In genomic region chr14:62409909-62410308, GRCh38 we compare ENCODE assay signal across 19 cellular contexts.
DNase-seq lines count a peak whose midpoint lies in the region; ATAC-seq, FAIRE-seq and TF ChIP-seq lines count a peak whose summit lies in the region.
"Had no signal": no experiment of that assay in that cellular context is flagged by ENCODE, and none has a peak within 500 bp of the region (broad histone marks: within the 10 kb centered on the region; RNA-seq: fewer than 3 reads in every experiment).

No MANE protein-coding gene starts in this region.

- H3K9me1 ChIP-seq in IMR-90 (ENCODE audit: insufficient read depth, low read length): no peaks in the 10 kb centered on the region

- no peak for TF ChIP-seq CTCF in IMR-90 (conservative IDR thresholded peaks at IDR 0.05; ENCODE audit: low read depth, low read length)
- no peak for TF ChIP-seq CTCF in brain microvascular endothelial cell (IDR thresholded peaks at IDR 0.05; ENCODE audit: low read depth, low read length, missing control alignments)
- no peak for TF ChIP-seq CTCF in hepatocyte (IDR thresholded peaks at IDR 0.05; ENCODE audit: poor library complexity)
- TF ChIP-seq CTCF in pancreas (IDR thresholded peaks at IDR 0.05): no peak
- TF ChIP-seq CTCF in WERI-Rb-1 (IDR thresholded peaks at IDR 0.05; ENCODE audit: low read depth, low read length): no peak

- no peak overlapping the region for H3K4ac ChIP-seq in IMR-90 (ENCODE audit: low read depth, low read length)

- no peaks in the 10 kb centered on the region for H3K27me3 Mint-ChIP-seq in natural killer cell treated with Interleukin-12 subunit alpha and Interleukin-12 subunit beta and Interleukin-15 and Interleukin-18, amount 100 ng/mL, for 72 hours
- H3K27me3 Mint-ChIP-seq: activated CD4-positive, alpha-beta T cell treated with anti-CD3 and anti-CD28 coated beads, Interleukin-2, amount 10 ng/mL, durations not matched to agents 24 days and 14 days; activated naive CD4-positive, alpha-beta T cell treated with anti-CD3 and anti-CD28 coated beads, Interleukin-2, amount 10 ng/mL, durations not matched to agents 7 days and 5 days had no signal

- H3K18ac ChIP-seq in IMR-90 (ENCODE audit: low read depth, low read length): no peak overlapping the region

- H3K4me1 ChIP-seq in IMR-90 (ENCODE audit: control insufficient read depth, insufficient read depth, low read length): 0 out of 2 replicates have a peak, but pooled peaks cover 2% of the 10 kb centered on the region
- no peaks in the 10 kb centered on the region for H3K4me1 ChIP-seq in hepatocyte (ENCODE audit: insufficient read depth)
- H3K4me1 ChIP-seq in pancreas: no peaks in the 10 kb centered on the region
- no peaks in the 10 kb centered on the region for H3K4me1 ChIP-seq in SJCRH30

- BruUV-seq in IMR-90 (replicated peaks; lab: Mats Ljungman, UMichigan): no TSS peak

- POLR2A ChIA-PET in IMR-90 (lab: Charles Lee; ENCODE audit: unreplicated experiment): no interaction called here

- intact Hi-C loops in IMR-90 (cut with micrococcal nuclease): no loop called here
- intact Hi-C loops in pancreas (cut with DNase I): no loop called here

- peak; percentile 67 for ATAC-seq in IMR-90 (ENCODE audit: low read depth)
- no peak for ATAC-seq in pancreas
- no peak for ATAC-seq in natural killer cell treated with Interleukin-12 subunit alpha and Interleukin-12 subunit beta and Interleukin-15 and Interleukin-18, amount 100 ng/mL, for 72 hours
- ATAC-seq: GM12878, left colon had no signal

- H4K20me1 ChIP-seq in IMR-90 (ENCODE audit: insufficient read depth, low read length) (no peaks in the 10 kb centered on the region), hepatocyte (ENCODE audit: insufficient read depth, poor library complexity, severe bottlenecking) (no peaks in the 10 kb centered on the region)

- in situ Hi-C loops in IMR-90 (cut with MboI; ENCODE audit: low sequenced_read_pairs): no loop called here
- in situ Hi-C loops in brain microvascular endothelial cell (cut with HindIII; ENCODE audit: low pct_ligation_motif_present, low sequenced_read_pairs): no loop called here

- H2AK9ac ChIP-seq in IMR-90 (replicated peaks; ENCODE audit: low read depth, low read length, poor library complexity): no peak overlapping the region

- H3K27ac Mint-ChIP-seq in natural killer cell treated with Interleukin-12 subunit alpha and Interleukin-12 subunit beta and Interleukin-15 and Interleukin-18, amount 100 ng/mL, for 72 hours: no peak overlapping the region
- H3K27ac Mint-ChIP-seq: activated CD4-positive, alpha-beta T cell treated with anti-CD3 and anti-CD28 coated beads, Interleukin-2, amount 10 ng/mL, durations not matched to agents 24 days and 14 days; activated naive CD4-positive, alpha-beta T cell treated with anti-CD3 and anti-CD28 coated beads, Interleukin-2, amount 10 ng/mL, durations not matched to agents 7 days and 5 days had no signal

- no peaks in the 10 kb centered on the region for H3K79me1 ChIP-seq in IMR-90 (ENCODE audit: low read depth in 1 of 2, low read length in 2 of 2)

- H4K5ac ChIP-seq in IMR-90 (ENCODE audit: low read depth, low read length): no peak overlapping the region

- H2BK15ac ChIP-seq in IMR-90 (ENCODE audit: low read depth, low read length): no peak overlapping the region

- H3K36me3 Mint-ChIP-seq in natural killer cell treated with Interleukin-12 subunit alpha and Interleukin-12 subunit beta and Interleukin-15 and Interleukin-18, amount 100 ng/mL, for 72 hours: no peaks in the 10 kb centered on the region
- H3K36me3 Mint-ChIP-seq: activated naive CD4-positive, alpha-beta T cell treated with anti-CD3 and anti-CD28 coated beads, Interleukin-2, amount 10 ng/mL, durations not matched to agents 7 days and 5 days had no signal

- DNase-seq in Ammon's horn (ENCODE audit: low spot score) (peak; percentile 14), IMR-90 (peak; percentile 80), brain microvascular endothelial cell (peak; percentile 5), hepatocyte (ENCODE audit: low spot score) (peak; percentile 13), pancreas (no peak), WERI-Rb-1 (no peak), SJCRH30 (no peak)
- no peak for DNase-seq in natural killer cell treated with Interleukin-12 subunit alpha and Interleukin-12 subunit beta and Interleukin-15 and Interleukin-18, amount 100 ng/mL, for 72 hours (ENCODE audit: low spot score)
- DNase-seq: activated CD4-positive, alpha-beta T cell treated with anti-CD3 and anti-CD28 coated beads, Interleukin-2, amount 10 ng/mL, durations not matched to agents 24 days and 14 days; activated naive CD4-positive, alpha-beta T cell treated with anti-CD3 and anti-CD28 coated beads, Interleukin-2, amount 10 ng/mL, durations not matched to agents 7 days and 5 days; effector CD4-positive, alpha-beta T cell; left colon; NCI-H1092 treated with DMSO at 0.1 percent for 48 hours; NCI-H774; stimulated activated CD4-positive, alpha-beta T cell treated with anti-CD3 and anti-CD28 coated beads, Interleukin-2, amount 100 ng/mL, for 48 hours had no signal

- no peak overlapping the region for H2AK5ac ChIP-seq in IMR-90 (ENCODE audit: low read depth, low read length)

- no peak overlapping the region for H3K4me3 ChIP-seq in IMR-90 (ENCODE audit: insufficient read depth, low read depth, low read length)
- no peak overlapping the region for H3K4me3 ChIP-seq in brain microvascular endothelial cell (ENCODE audit: low read depth, low read length)
- no peak overlapping the region for H3K4me3 ChIP-seq in hepatocyte
- no peak overlapping the region for H3K4me3 ChIP-seq in pancreas
- H3K4me3 ChIP-seq in WERI-Rb-1 (ENCODE audit: low read depth, low read length): no peak overlapping the region
- H3K4me3 ChIP-seq in SJCRH30: no peak overlapping the region
- H3K4me3 ChIP-seq: cardiac muscle cell, GM12878 had no signal

- CTCF ChIA-PET in IMR-90 (lab: Yijun Ruan, JAX): no interaction called here

- no peaks in the 10 kb centered on the region for H3K4me1 Mint-ChIP-seq in natural killer cell treated with Interleukin-12 subunit alpha and Interleukin-12 subunit beta and Interleukin-15 and Interleukin-18, amount 100 ng/mL, for 72 hours (ENCODE audit: low read depth in 2 of 2)
- H3K4me1 Mint-ChIP-seq: activated CD4-positive, alpha-beta T cell treated with anti-CD3 and anti-CD28 coated beads, Interleukin-2, amount 10 ng/mL, durations not matched to agents 24 days and 14 days; activated naive CD4-positive, alpha-beta T cell treated with anti-CD3 and anti-CD28 coated beads, Interleukin-2, amount 10 ng/mL, durations not matched to agents 7 days and 5 days had no signal

- H3K9me3 ChIP-seq in IMR-90 (ENCODE audit: control insufficient read depth, insufficient read depth, low read length) (no peaks in the 10 kb centered on the region), hepatocyte (ENCODE audit: low read depth) (no peaks in the 10 kb centered on the region), pancreas (no peaks in the 10 kb centered on the region), WERI-Rb-1 (ENCODE audit: severe bottlenecking) (no peaks in the 10 kb centered on the region), SJCRH30 (replicated peaks) (no peaks in the 10 kb centered on the region)

- no peak overlapping the region for H4K91ac ChIP-seq in IMR-90 (ENCODE audit: insufficient read depth, low read depth, low read length)

- no peak overlapping the region for H2BK120ac ChIP-seq in IMR-90 (ENCODE audit: low read depth, low read length)

- H3K36me3 ChIP-seq in IMR-90 (ENCODE audit: control insufficient read depth, insufficient read depth, low read length) (no peaks in the 10 kb centered on the region), brain microvascular endothelial cell (replicated peaks) (no peaks in the 10 kb centered on the region), hepatocyte (replicated peaks; ENCODE audit: insufficient read depth, low read depth) (no peaks in the 10 kb centered on the region), pancreas (no peaks in the 10 kb centered on the region), WERI-Rb-1 (no peaks in the 10 kb centered on the region), SJCRH30 (no peaks in the 10 kb centered on the region)
- H3K36me3 ChIP-seq: cardiac muscle cell had no signal

- H2BK20ac ChIP-seq in IMR-90 (ENCODE audit: low read depth, low read length): no peak overlapping the region

- FAIRE-seq in pancreas (lab: Jason Lieb, UNC): no peak
- FAIRE-seq: GM12878, TTC549 had no signal

- H3K4me2 ChIP-seq in IMR-90 (ENCODE audit: low read depth, low read length) (peak overlapping the region; percentile 84; the same call in 1 of the 2 replicates), hepatocyte (no peak overlapping the region)
- H3K4me2 ChIP-seq: KMS-11 had no signal

- H3K9me3 Mint-ChIP-seq in natural killer cell treated with Interleukin-12 subunit alpha and Interleukin-12 subunit beta and Interleukin-15 and Interleukin-18, amount 100 ng/mL, for 72 hours: no peaks in the 10 kb centered on the region
- H3K9me3 Mint-ChIP-seq: activated CD4-positive, alpha-beta T cell treated with anti-CD3 and anti-CD28 coated beads, Interleukin-2, amount 10 ng/mL, durations not matched to agents 24 days and 14 days; activated naive CD4-positive, alpha-beta T cell treated with anti-CD3 and anti-CD28 coated beads, Interleukin-2, amount 10 ng/mL, durations not matched to agents 7 days and 5 days had no signal

- H3K27me3 ChIP-seq in IMR-90 (ENCODE audit: control insufficient read depth, insufficient read depth, low read length) (no peaks in the 10 kb centered on the region), brain microvascular endothelial cell (replicated peaks) (no peaks in the 10 kb centered on the region), hepatocyte (no peaks in the 10 kb centered on the region), pancreas (peaks cover 0 to 6% (median 0%) of the 10 kb centered on the region in 4 donors), WERI-Rb-1 (ENCODE audit: insufficient read depth, low read depth, severe bottlenecking) (no peaks in the 10 kb centered on the region), SJCRH30 (no peaks in the 10 kb centered on the region)
- H3K27me3 ChIP-seq: cardiac muscle cell had no signal

- no peaks in the 10 kb centered on the region for H3K9me2 ChIP-seq in hepatocyte (replicated peaks; ENCODE audit: insufficient read depth)

- H2AFZ ChIP-seq in IMR-90 (replicated peaks; ENCODE audit: low read length, poor library complexity) (no peak overlapping the region), hepatocyte (peak overlapping the region; percentile 10)

- H3K14ac ChIP-seq in IMR-90 (replicated peaks; ENCODE audit: low read depth, low read length): no peak overlapping the region

- H3K4me3 Mint-ChIP-seq in natural killer cell treated with Interleukin-12 subunit alpha and Interleukin-12 subunit beta and Interleukin-15 and Interleukin-18, amount 100 ng/mL, for 72 hours: no peak overlapping the region
- H3K4me3 Mint-ChIP-seq: activated CD4-positive, alpha-beta T cell treated with anti-CD3 and anti-CD28 coated beads, Interleukin-2, amount 10 ng/mL, durations not matched to agents 24 days and 14 days; activated naive CD4-positive, alpha-beta T cell treated with anti-CD3 and anti-CD28 coated beads, Interleukin-2, amount 10 ng/mL, durations not matched to agents 7 days and 5 days had no signal

- dilution Hi-C loops in IMR-90 (cut with HindIII; ENCODE audit: low sequenced_read_pairs, unreplicated experiment): no loop called here

- no peaks in the 10 kb centered on the region for H3K79me2 ChIP-seq in hepatocyte

- H3K9ac ChIP-seq in IMR-90 (ENCODE audit: low read depth, low read length): no peak overlapping the region
- H3K9ac ChIP-seq: KMS-11 had no signal

- no peak overlapping the region for H3K56ac ChIP-seq in IMR-90 (ENCODE audit: extremely low read depth, insufficient read depth, low read length)

- no peak overlapping the region for H3K23ac ChIP-seq in IMR-90 (ENCODE audit: low read depth, low read length)

- H2BK5ac ChIP-seq in IMR-90 (ENCODE audit: low read depth, low read length, poor library complexity, severe bottlenecking): peak overlapping the region; percentile 50

- TF ChIP-seq POLR2A in IMR-90 (IDR thresholded peaks at IDR 0.05; ENCODE audit: low read depth, low read length): no peak

- H3K27ac ChIP-seq in IMR-90 (ENCODE audit: insufficient read depth, low read length) (no peak overlapping the region), brain microvascular endothelial cell (no peak overlapping the region), hepatocyte (peak overlapping the region; percentile 43), pancreas (no peak overlapping the region), WERI-Rb-1 (no peak overlapping the region), SJCRH30 (no peak overlapping the region)
- H3K27ac ChIP-seq: cardiac muscle cell, KMS-11 had no signal

- 0 out of 4 replicates have a peak overlapping the region, but pooled peaks of 1 of the 2 experiments have one; percentile 25 for H4K8ac ChIP-seq in IMR-90 (ENCODE audit: low read depth in 2 of 2, low read length in 2 of 2)

- no peak for TF ChIP-seq RAD21 in IMR-90 (IDR thresholded peaks at IDR 0.05; ENCODE audit: low read length)

Comparison
In these comparisons a context has a peak if more than half of its experiments do, and no peak if none do; other contexts are left out.
1. DNase-seq: peak in Ammon's horn (single experiment), IMR-90 (single experiment), brain microvascular endothelial cell (single experiment) and hepatocyte (single experiment); none in pancreas (0 of 6), WERI-Rb-1 (single experiment), natural killer cell treated with Interleukin-12 subunit alpha and Interleukin-12 subunit beta and Interleukin-15 and Interleukin-18, amount 100 ng/mL, for 72 hours (single experiment) and SJCRH30 (0 of 2).